1 cellular context compared by ENCODE assay signal in genomic region chr2:60450488-60450887, GRCh38.
TF ChIP-seq lines count a peak whose summit lies in the region.

No MANE protein-coding gene starts in this region.

TF ChIP-seq in GM23338, 12 proteins besides CTCF, POLR2A, EP300 and RAD21 (continued from another document):
- TF ChIP-seq ZNF462 (CRISPR knock-in tag; IDR thresholded peaks at IDR 0.05): no peak
- no peak for TF ChIP-seq EZH2 (IDR thresholded peaks at IDR 0.05; ENCODE audit: low read depth, unreplicated experiment)
- no peak for TF ChIP-seq EZH2phosphoT487 (IDR thresholded peaks at IDR 0.05; ENCODE audit: unreplicated experiment)
- TF ChIP-seq JUNB (IDR thresholded peaks at IDR 0.05; ENCODE audit: unreplicated experiment): no peak
- no peak for TF ChIP-seq POLR2AphosphoS5 (IDR thresholded peaks at IDR 0.05; ENCODE audit: low read depth)
- no peak for TF ChIP-seq NANOG (IDR thresholded peaks at IDR 0.05; ENCODE audit: borderline replicate concordance)
- no peak for TF ChIP-seq ZNF114 (CRISPR knock-in tag; IDR thresholded peaks at IDR 0.05)
- TF ChIP-seq CREB1 (CRISPR knock-in tag; IDR thresholded peaks at IDR 0.05; ENCODE audit: low read depth): no peak
- TF ChIP-seq ZNF331 (CRISPR knock-in tag; IDR thresholded peaks at IDR 0.05; ENCODE audit: low read depth): no peak
- TF ChIP-seq STAT1 (IDR thresholded peaks at IDR 0.05; ENCODE audit: unreplicated experiment): no peak
